1 cellular context compared by ENCODE assay signal in the genomic region with DNA sequence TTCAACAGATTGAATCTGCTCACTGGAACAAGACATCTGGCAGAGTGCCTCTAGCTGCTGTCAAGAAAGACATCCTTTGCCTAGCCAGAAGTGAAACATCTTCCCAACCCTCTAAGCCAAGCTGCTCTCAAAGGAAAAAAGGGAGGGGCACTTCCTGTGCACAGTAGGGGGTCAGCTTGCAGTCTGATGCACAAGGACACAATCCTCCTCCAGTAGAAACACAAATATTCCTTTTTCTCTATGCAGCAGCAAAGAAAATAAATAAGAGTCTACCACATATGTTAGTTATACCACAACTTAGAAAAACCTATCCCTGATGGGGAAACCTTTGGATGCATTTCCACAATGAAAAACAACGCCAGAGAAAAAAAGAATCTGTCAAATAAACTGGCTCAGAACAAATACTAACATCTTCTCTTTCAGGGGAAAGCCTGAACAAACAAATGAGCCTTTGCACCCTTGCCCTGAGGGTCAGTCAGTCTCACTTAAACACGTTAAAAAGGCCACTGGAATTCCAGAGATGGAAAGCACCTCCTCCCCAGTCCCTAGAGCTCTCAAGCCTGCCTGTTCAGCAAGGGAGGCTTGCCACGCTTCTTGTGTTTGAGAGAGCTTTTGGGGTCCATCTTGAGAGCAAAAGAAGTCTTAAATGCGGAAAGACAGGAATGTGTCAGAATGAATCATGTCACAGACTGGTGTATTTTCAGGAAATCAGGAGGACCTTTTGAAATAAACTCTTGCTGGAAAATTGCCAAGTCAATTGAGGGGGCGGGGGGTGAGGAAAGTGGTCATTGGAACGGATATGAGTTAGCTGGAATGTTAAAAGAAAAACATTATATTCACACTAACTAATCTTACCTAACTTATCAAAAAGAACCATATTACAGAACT.
TF ChIP-seq lines count a peak whose summit lies in the region.

No MANE protein-coding gene starts in this region.

TF ChIP-seq in HepG2, 621 proteins besides CTCF, POLR2A, EP300 and RAD21 (continued from another document and continues in another):
- TF ChIP-seq ATF2 (CRISPR knock-in tag; IDR thresholded peaks at IDR 0.05) (0 out of 2 replicates have a peak, but pooled peaks have one; percentile 16), ZKSCAN5 (CRISPR knock-in tag; IDR thresholded peaks at IDR 0.05) (no peak), TOE1 (CRISPR knock-in tag; IDR thresholded peaks at IDR 0.05) (no peak), THAP11 (CRISPR knock-in tag; IDR thresholded peaks at IDR 0.05) (no peak), SNAI1 (CRISPR knock-in tag; IDR thresholded peaks at IDR 0.05; ENCODE audit: borderline replicate concordance) (no peak), ZKSCAN8 (CRISPR knock-in tag; IDR thresholded peaks at IDR 0.05; ENCODE audit: borderline replicate concordance) (0 out of 2 replicates have a peak, but pooled peaks have one; percentile 49), NCOA5 (CRISPR knock-in tag; IDR thresholded peaks at IDR 0.05) (no peak), ZIK1 (CRISPR knock-in tag; IDR thresholded peaks at IDR 0.05; ENCODE audit: borderline replicate concordance, low read depth) (no peak), FLYWCH1 (CRISPR knock-in tag; IDR thresholded peaks at IDR 0.05) (no peak), ZNF567 (CRISPR knock-in tag; IDR thresholded peaks at IDR 0.05; ENCODE audit: borderline replicate concordance) (no peak), HMG20A (CRISPR knock-in tag; IDR thresholded peaks at IDR 0.05; ENCODE audit: borderline replicate concordance) (0 out of 2 replicates have a peak, but pooled peaks have one; percentile 47), TAF1 (CRISPR knock-in tag; IDR thresholded peaks at IDR 0.05) (no peak), ZNF350 (CRISPR knock-in tag; IDR thresholded peaks at IDR 0.05; ENCODE audit: borderline replicate concordance, low read depth) (no peak), AFF4 (CRISPR knock-in tag; IDR thresholded peaks at IDR 0.05) (no peak), ZBTB20 (CRISPR knock-in tag; IDR thresholded peaks at IDR 0.05; ENCODE audit: borderline replicate concordance, low read depth) (no peak), ZNF225 (CRISPR knock-in tag; IDR thresholded peaks at IDR 0.05) (no peak), GPN1 (CRISPR knock-in tag; IDR thresholded peaks at IDR 0.05; ENCODE audit: borderline replicate concordance) (no peak), ZBTB7A (CRISPR knock-in tag; IDR thresholded peaks at IDR 0.05) (no peak), TRAFD1 (CRISPR knock-in tag; IDR thresholded peaks at IDR 0.05; ENCODE audit: borderline replicate concordance) (no peak), ATF1 (CRISPR knock-in tag; IDR thresholded peaks at IDR 0.05) (no peak), ZNF788 (CRISPR knock-in tag; IDR thresholded peaks at IDR 0.05; ENCODE audit: borderline replicate concordance) (no peak; the same call in 1 of the 2 replicates), MTA1 (CRISPR knock-in tag; IDR thresholded peaks at IDR 0.05; ENCODE audit: borderline replicate concordance) (no peak; the same call in 1 of the 2 replicates), HOXA3 (CRISPR knock-in tag; IDR thresholded peaks at IDR 0.05) (no peak), DRAP1 (CRISPR knock-in tag; IDR thresholded peaks at IDR 0.05) (0 out of 2 replicates have a peak, but pooled peaks have one; percentile 11), RFX5 (IDR thresholded peaks at IDR 0.05; ENCODE audit: low read depth, low read length) (no peak), ZNF580 (CRISPR knock-in tag; IDR thresholded peaks at IDR 0.05; ENCODE audit: borderline replicate concordance, low read depth) (no peak), ZNF383 (CRISPR knock-in tag; IDR thresholded peaks at IDR 0.05; ENCODE audit: borderline replicate concordance) (no peak), CREB1 (IDR thresholded peaks at IDR 0.05) (no peak), CREB1 (CRISPR knock-in tag; IDR thresholded peaks at IDR 0.05) (0 out of 2 replicates have a peak, but pooled peaks have one; percentile 19), DNMT1 (CRISPR knock-in tag; IDR thresholded peaks at IDR 0.05) (no peak), BHLHE40 (IDR thresholded peaks at IDR 0.05; ENCODE audit: low read length) (no peak), GZF1 (CRISPR knock-in tag; IDR thresholded peaks at IDR 0.05) (no peak), MAFF (IDR thresholded peaks at IDR 0.05; ENCODE audit: low read depth, low read length) (no peak), ELF3 (CRISPR knock-in tag; IDR thresholded peaks at IDR 0.05) (no peak; the same call in 1 of the 2 replicates), PRPF4 (IDR thresholded peaks at IDR 0.05; ENCODE audit: low read depth, low read length, poor library complexity, severe bottlenecking) (no peak), GATAD2A (CRISPR knock-in tag; IDR thresholded peaks at IDR 0.05) (peak; percentile 42)
- TF ChIP-seq, protein P1, sequence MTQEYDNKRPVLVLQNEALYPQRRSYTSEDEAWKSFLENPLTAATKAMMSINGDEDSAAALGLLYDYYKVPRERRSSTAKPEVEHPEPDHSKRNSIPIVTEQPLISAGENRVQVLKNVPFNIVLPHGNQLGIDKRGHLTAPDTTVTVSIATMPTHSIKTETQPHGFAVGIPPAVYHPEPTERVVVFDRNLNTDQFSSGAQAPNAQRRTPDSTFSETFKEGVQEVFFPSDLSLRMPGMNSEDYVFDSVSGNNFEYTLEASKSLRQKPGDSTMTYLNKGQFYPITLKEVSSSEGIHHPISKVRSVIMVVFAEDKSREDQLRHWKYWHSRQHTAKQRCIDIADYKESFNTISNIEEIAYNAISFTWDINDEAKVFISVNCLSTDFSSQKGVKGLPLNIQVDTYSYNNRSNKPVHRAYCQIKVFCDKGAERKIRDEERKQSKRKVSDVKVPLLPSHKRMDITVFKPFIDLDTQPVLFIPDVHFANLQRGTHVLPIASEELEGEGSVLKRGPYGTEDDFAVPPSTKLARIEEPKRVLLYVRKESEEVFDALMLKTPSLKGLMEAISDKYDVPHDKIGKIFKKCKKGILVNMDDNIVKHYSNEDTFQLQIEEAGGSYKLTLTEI (CRISPR knock-in tag; conservative IDR thresholded peaks at IDR 0.05) = no peak
- TF ChIP-seq, protein P2, sequence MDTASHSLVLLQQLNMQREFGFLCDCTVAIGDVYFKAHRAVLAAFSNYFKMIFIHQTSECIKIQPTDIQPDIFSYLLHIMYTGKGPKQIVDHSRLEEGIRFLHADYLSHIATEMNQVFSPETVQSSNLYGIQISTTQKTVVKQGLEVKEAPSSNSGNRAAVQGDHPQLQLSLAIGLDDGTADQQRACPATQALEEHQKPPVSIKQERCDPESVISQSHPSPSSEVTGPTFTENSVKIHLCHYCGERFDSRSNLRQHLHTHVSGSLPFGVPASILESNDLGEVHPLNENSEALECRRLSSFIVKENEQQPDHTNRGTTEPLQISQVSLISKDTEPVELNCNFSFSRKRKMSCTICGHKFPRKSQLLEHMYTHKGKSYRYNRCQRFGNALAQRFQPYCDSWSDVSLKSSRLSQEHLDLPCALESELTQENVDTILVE (CRISPR knock-in tag; IDR thresholded peaks at IDR 0.05) = no peak
- TF ChIP-seq, protein P3, sequence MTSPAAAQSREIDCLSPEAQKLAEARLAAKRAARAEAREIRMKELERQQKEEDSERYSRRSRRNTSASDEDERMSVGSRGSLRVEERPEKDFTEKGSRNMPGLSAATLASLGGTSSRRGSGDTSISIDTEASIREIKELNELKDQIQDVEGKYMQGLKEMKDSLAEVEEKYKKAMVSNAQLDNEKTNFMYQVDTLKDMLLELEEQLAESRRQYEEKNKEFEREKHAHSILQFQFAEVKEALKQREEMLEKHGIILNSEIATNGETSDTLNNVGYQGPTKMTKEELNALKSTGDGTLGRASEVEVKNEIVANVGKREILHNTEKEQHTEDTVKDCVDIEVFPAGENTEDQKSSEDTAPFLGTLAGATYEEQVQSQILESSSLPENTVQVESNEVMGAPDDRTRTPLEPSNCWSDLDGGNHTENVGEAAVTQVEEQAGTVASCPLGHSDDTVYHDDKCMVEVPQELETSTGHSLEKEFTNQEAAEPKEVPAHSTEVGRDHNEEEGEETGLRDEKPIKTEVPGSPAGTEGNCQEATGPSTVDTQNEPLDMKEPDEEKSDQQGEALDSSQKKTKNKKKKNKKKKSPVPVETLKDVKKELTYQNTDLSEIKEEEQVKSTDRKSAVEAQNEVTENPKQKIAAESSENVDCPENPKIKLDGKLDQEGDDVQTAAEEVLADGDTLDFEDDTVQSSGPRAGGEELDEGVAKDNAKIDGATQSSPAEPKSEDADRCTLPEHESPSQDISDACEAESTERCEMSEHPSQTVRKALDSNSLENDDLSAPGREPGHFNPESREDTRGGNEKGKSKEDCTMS (CRISPR knock-in tag; conservative IDR thresholded peaks at IDR 0.05) = no peak
- TF ChIP-seq, protein P4, sequence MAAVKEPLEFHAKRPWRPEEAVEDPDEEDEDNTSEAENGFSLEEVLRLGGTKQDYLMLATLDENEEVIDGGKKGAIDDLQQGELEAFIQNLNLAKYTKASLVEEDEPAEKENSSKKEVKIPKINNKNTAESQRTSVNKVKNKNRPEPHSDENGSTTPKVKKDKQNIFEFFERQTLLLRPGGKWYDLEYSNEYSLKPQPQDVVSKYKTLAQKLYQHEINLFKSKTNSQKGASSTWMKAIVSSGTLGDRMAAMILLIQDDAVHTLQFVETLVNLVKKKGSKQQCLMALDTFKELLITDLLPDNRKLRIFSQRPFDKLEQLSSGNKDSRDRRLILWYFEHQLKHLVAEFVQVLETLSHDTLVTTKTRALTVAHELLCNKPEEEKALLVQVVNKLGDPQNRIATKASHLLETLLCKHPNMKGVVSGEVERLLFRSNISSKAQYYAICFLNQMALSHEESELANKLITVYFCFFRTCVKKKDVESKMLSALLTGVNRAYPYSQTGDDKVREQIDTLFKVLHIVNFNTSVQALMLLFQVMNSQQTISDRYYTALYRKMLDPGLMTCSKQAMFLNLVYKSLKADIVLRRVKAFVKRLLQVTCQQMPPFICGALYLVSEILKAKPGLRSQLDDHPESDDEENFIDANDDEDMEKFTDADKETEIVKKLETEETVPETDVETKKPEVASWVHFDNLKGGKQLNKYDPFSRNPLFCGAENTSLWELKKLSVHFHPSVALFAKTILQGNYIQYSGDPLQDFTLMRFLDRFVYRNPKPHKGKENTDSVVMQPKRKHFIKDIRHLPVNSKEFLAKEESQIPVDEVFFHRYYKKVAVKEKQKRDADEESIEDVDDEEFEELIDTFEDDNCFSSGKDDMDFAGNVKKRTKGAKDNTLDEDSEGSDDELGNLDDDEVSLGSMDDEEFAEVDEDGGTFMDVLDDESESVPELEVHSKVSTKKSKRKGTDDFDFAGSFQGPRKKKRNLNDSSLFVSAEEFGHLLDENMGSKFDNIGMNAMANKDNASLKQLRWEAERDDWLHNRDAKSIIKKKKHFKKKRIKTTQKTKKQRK (IDR thresholded peaks at IDR 0.05; ENCODE audit: low read length) = no peak
